Comparison of ENCODE assay signal across 8 cellular contexts in genomic region chr12:118373628-118374027, GRCh38. TPM values are rescaled to one million over a fixed set of nuclear protein-coding genes. Genes with fewer than 3 reads are reported as not detected.
DNase-seq lines count a peak whose midpoint lies in the region; ATAC-seq, FAIRE-seq and TF ChIP-seq lines count a peak whose summit lies in the region.

No MANE protein-coding gene starts in this region.

- H3K4me3 ChIP-seq in right atrium auricular region (peak overlapping the region; percentile 86 to 87), breast epithelium (peak overlapping the region; percentile 75 to 88 (median 86)), mucosa of rectum (ENCODE audit: low read length in 2 of 2) (peak overlapping the region; percentile 70 to 87)

- H3K9me3 ChIP-seq in right atrium auricular region (no peaks in the 10 kb centered on the region), breast epithelium (no peaks in the 10 kb centered on the region), mucosa of rectum (ENCODE audit: control insufficient read depth in 2 of 2, low read length in 2 of 2) (no peaks in the 10 kb centered on the region)

- H3K4me1 ChIP-seq in right atrium auricular region (peaks cover 0 to 68% of the 10 kb centered on the region in 2 donors), breast epithelium (peaks cover 0 to 15% of the 10 kb centered on the region in 2 donors), mucosa of rectum (ENCODE audit: control insufficient read depth in 2 of 2, insufficient read depth in 2 of 2, low read length in 2 of 2) (peaks cover 24 to 25% of the 10 kb centered on the region in 2 donors)

- H3K36me3 ChIP-seq in right atrium auricular region, result no peaks in the 10 kb centered on the region
- no peaks in the 10 kb centered on the region for H3K36me3 ChIP-seq in breast epithelium
- no peaks in the 10 kb centered on the region for H3K36me3 ChIP-seq in mucosa of rectum (ENCODE audit: control insufficient read depth in 2 of 2, insufficient read depth in 2 of 2, low read length in 2 of 2)

- DNase-seq in right atrium auricular region (ENCODE audit: low spot score) (no peak), Right ventricle myocardium superior (no peak), breast epithelium (ENCODE audit: low spot score in 2 of 2) (no peak), RCC 7860 (ENCODE audit: low spot score) (no peak), NCI-H1436 treated with DMSO at 0.1 percent for 48 hours (lab: John Stamatoyannopoulos, UW) (no peak)

- H3K27me3 ChIP-seq in right atrium auricular region (no peaks in the 10 kb centered on the region), breast epithelium (no peaks in the 10 kb centered on the region), mucosa of rectum (ENCODE audit: control insufficient read depth in 2 of 2, insufficient read depth in 2 of 2, low read length in 2 of 2) (no peaks in the 10 kb centered on the region)

- no peak for ATAC-seq in Right ventricle myocardium superior (ENCODE audit: poor library complexity)
- ATAC-seq in GM18909 (IDR thresholded peaks at IDR 0.05; ENCODE audit: poor library complexity, unreplicated experiment), result no peak
- ATAC-seq in HG03469 (IDR thresholded peaks at IDR 0.05; ENCODE audit: unreplicated experiment), result no peak

- no peak for TF ChIP-seq POLR2A in breast epithelium (IDR thresholded peaks at IDR 0.05)

- H3K27ac ChIP-seq in right atrium auricular region (peak overlapping the region; percentile 83 to 87), breast epithelium (peak overlapping the region; percentile 60 to 88), mucosa of rectum (ENCODE audit: low read depth in 2 of 2, low read length in 2 of 2) (peak overlapping the region; percentile 94 to 95)

- peak overlapping the region; percentile 74 to 83 for H3K9ac ChIP-seq in mucosa of rectum (ENCODE audit: low read depth in 1 of 2, low read length in 2 of 2)

- TF ChIP-seq CTCF in right atrium auricular region (IDR thresholded peaks at IDR 0.05), result no peak
- no peak for TF ChIP-seq CTCF in breast epithelium (IDR thresholded peaks at IDR 0.05)

- intact Hi-C loops in Right ventricle myocardium superior (cut with DNase I) (loop anchor here (10.0 kb wide), 2 partner anchors 239 to 499 kb away; partner anchors contain the start of gene PEBP1), breast epithelium (cut with DNase I; ENCODE audit: low total_unique reads) (loop anchor here (2.0 kb wide), 1 partner anchor 191 kb away; no protein-coding TSS in a partner anchor)

- no peak for FAIRE-seq in RCC 7860 (lab: Jason Lieb, UNC)

RNA-seq across cellular contexts. Expression of gene TAOK3, which starts 0.9 kb away (rescaled TPM):
- total RNA-seq in right atrium auricular region, result 10 to 100 TPM; 18.1 to 21.1 TPM
- total RNA-seq in Right ventricle myocardium superior, result 21.8 TPM
- 10 to 100 TPM; 43.5 to 57.8 (median 46.9) TPM for total RNA-seq in breast epithelium

RNA-seq across cellular contexts. Expression of gene SUDS3, which starts 2.7 kb away (rescaled TPM):
- total RNA-seq in right atrium auricular region (10 to 100 TPM; 19.1 to 30.2 TPM), Right ventricle myocardium superior (17.0 TPM), breast epithelium (10 to 100 TPM; 38.9 to 66.3 (median 47.2) TPM)
